1 cellular context compared by ENCODE assay signal in genomic region chr17:6848545-6849179, GRCh38.
TF ChIP-seq lines count a peak whose summit lies in the region.

No MANE protein-coding gene starts in this region.

TF ChIP-seq in HepG2, 621 proteins besides CTCF, POLR2A, EP300 and RAD21 (continued from another document):
- TF ChIP-seq ZNF580 (CRISPR knock-in tag; IDR thresholded peaks at IDR 0.05; ENCODE audit: borderline replicate concordance, low read depth) (0 out of 2 replicates have a peak, but pooled peaks have one; percentile 9), ARID5B (CRISPR knock-in tag; IDR thresholded peaks at IDR 0.05) (peak; percentile 30; the same call in 1 of the 2 replicates), FOXA3 (CRISPR knock-in tag; IDR thresholded peaks at IDR 0.05) (peak; percentile 86), AHDC1 (CRISPR knock-in tag; IDR thresholded peaks at IDR 0.05; ENCODE audit: borderline replicate concordance) (0 out of 2 replicates have a peak, but pooled peaks have one; percentile 16), SAP130 (CRISPR knock-in tag; IDR thresholded peaks at IDR 0.05; ENCODE audit: low read depth) (0 out of 2 replicates have a peak, but pooled peaks have one; percentile 31), ZFP91 (CRISPR knock-in tag; IDR thresholded peaks at IDR 0.05; ENCODE audit: borderline replicate concordance) (peak; percentile 33; the same call in 1 of the 2 replicates), ZNF615 (CRISPR knock-in tag; IDR thresholded peaks at IDR 0.05; ENCODE audit: borderline replicate concordance) (0 out of 2 replicates have a peak, but pooled peaks have one; percentile 30), GATAD2A (CRISPR knock-in tag; IDR thresholded peaks at IDR 0.05) (0 out of 2 replicates have a peak, but pooled peaks have one; percentile 14), TBX2 (CRISPR knock-in tag; IDR thresholded peaks at IDR 0.05; ENCODE audit: borderline replicate concordance) (0 out of 2 replicates have a peak, but pooled peaks have one; percentile 9), GABPB1 (CRISPR knock-in tag; IDR thresholded peaks at IDR 0.05) (0 out of 2 replicates have a peak, but pooled peaks have one; percentile 14), ZNF670 (CRISPR knock-in tag; IDR thresholded peaks at IDR 0.05; ENCODE audit: borderline replicate concordance) (0 out of 2 replicates have a peak, but pooled peaks have one; percentile 50), FOXK1 (CRISPR knock-in tag; IDR thresholded peaks at IDR 0.05; ENCODE audit: borderline replicate concordance, low read depth) (peak; percentile 59; the same call in 1 of the 2 replicates), ZNF17 (CRISPR knock-in tag; IDR thresholded peaks at IDR 0.05) (peak; percentile 97), ELF3 (CRISPR knock-in tag; IDR thresholded peaks at IDR 0.05) (peak; percentile 91), SP5 (CRISPR knock-in tag; IDR thresholded peaks at IDR 0.05; ENCODE audit: borderline replicate concordance, low read depth) (peak; percentile 58; the same call in 1 of the 2 replicates), ELF1 (CRISPR knock-in tag; IDR thresholded peaks at IDR 0.05) (peak; percentile 58; the same call in 1 of the 2 replicates)
